ENCODE assay signal across 10 cellular contexts in genomic region chr22:19105867-19106802, GRCh38. TPM values are rescaled to one million over a fixed set of nuclear protein-coding genes. Genes with fewer than 3 reads are reported as not detected.
DNase-seq lines count a peak whose midpoint lies in the region; TF ChIP-seq lines count a peak whose summit lies in the region.
"Had no signal": no experiment of that assay in that cellular context is flagged by ENCODE, and none has a peak within 500 bp of the region (broad histone marks: within the 10 kb centered on the region; RNA-seq: fewer than 3 reads in every experiment).

No MANE protein-coding gene starts in this region.

- H3K27ac ChIP-seq in Karpas-422 (ENCODE audit: low read length) (no peak overlapping the region), mesendoderm (ENCODE audit: low read depth, low read length) (no peak overlapping the region), tibial nerve (no peak overlapping the region), thyroid gland (peak overlapping the region in 1 of 3 donors; percentile 43)

- H3K23ac ChIP-seq in mesendoderm (ENCODE audit: low read length): no peak overlapping the region

- H3K18ac ChIP-seq in mesendoderm (ENCODE audit: low read length): no peak overlapping the region

- TF ChIP-seq EP300 in tibial nerve (IDR thresholded peaks at IDR 0.05): no peak

- peak; percentile 4 for TF ChIP-seq CTCF in AG09319 (IDR thresholded peaks at IDR 0.05; ENCODE audit: low read depth, low read length)
- TF ChIP-seq CTCF in tibial nerve (IDR thresholded peaks at IDR 0.05): no peak
- TF ChIP-seq CTCF in thyroid gland (IDR thresholded peaks at IDR 0.05): peak in 2 of 6 experiments; percentile 20 to 24

- no peak overlapping the region for H3K4me3 ChIP-seq in Karpas-422 (ENCODE audit: low read length)
- H3K4me3 ChIP-seq in mesendoderm (ENCODE audit: low read length): no peak overlapping the region
- no peak overlapping the region for H3K4me3 ChIP-seq in tibial nerve
- no peak overlapping the region for H3K4me3 ChIP-seq in thyroid gland (replicated peaks in 1 of 3)
- H3K4me3 ChIP-seq: smooth muscle cell had no signal

- H3K4ac ChIP-seq in mesendoderm (ENCODE audit: low read depth, low read length): no peak overlapping the region

- no peak overlapping the region for H2AFZ ChIP-seq in Karpas-422 (ENCODE audit: low read length)

- H2BK5ac ChIP-seq in mesendoderm (ENCODE audit: low read length): no peak overlapping the region

- no peak overlapping the region for H3K56ac ChIP-seq in mesendoderm (ENCODE audit: low read length)

- H3K36me3 ChIP-seq in Karpas-422 (ENCODE audit: insufficient read depth, low read length) (no peaks in the 10 kb centered on the region), mesendoderm (ENCODE audit: control insufficient read depth, insufficient read depth, low read length) (no peaks in the 10 kb centered on the region), tibial nerve (peaks cover 0 to 5% (median 0%) of the 10 kb centered on the region in 3 donors), thyroid gland (no peaks in the 10 kb centered on the region)

- H4K8ac ChIP-seq in mesendoderm (ENCODE audit: low read depth, low read length): no peak overlapping the region

- H3K79me2 ChIP-seq in Karpas-422 (ENCODE audit: low read length): peaks cover 93% of the 10 kb centered on the region
- H3K79me2 ChIP-seq in mesendoderm (ENCODE audit: control insufficient read depth, insufficient read depth, low read length): peaks cover 60% of the 10 kb centered on the region

- H3K4me1 ChIP-seq in Karpas-422 (ENCODE audit: low read length): peaks cover 36% of the 10 kb centered on the region
- H3K4me1 ChIP-seq in mesendoderm (ENCODE audit: control insufficient read depth, low read depth, low read length): peaks cover 4% of the 10 kb centered on the region
- peaks cover 0 to 63% (median 34%) of the 10 kb centered on the region in 4 donors for H3K4me1 ChIP-seq in tibial nerve
- H3K4me1 ChIP-seq in thyroid gland: peaks cover 38 to 60% of the 10 kb centered on the region in 2 donors

- no peaks in the 10 kb centered on the region for H3K27me3 ChIP-seq in Karpas-422 (ENCODE audit: low read length)
- no peaks in the 10 kb centered on the region for H3K27me3 ChIP-seq in mesendoderm (ENCODE audit: insufficient read depth, low read length, poor library complexity)
- H3K27me3 ChIP-seq in tibial nerve: no peaks in the 10 kb centered on the region
- no peaks in the 10 kb centered on the region for H3K27me3 ChIP-seq in thyroid gland

- H2BK120ac ChIP-seq in mesendoderm (ENCODE audit: low read depth, low read length): no peak overlapping the region

- peaks cover 41% of the 10 kb centered on the region for H3K79me1 ChIP-seq in mesendoderm (ENCODE audit: low read length)

- no peaks in the 10 kb centered on the region for H3K9me3 ChIP-seq in Karpas-422 (ENCODE audit: low read length)
- no peaks in the 10 kb centered on the region for H3K9me3 ChIP-seq in tibial nerve
- H3K9me3 ChIP-seq in thyroid gland: no peaks in the 10 kb centered on the region

- intact Hi-C loops in thyroid gland (cut with DNase I): no loop called here

- no CpG with 5 or more reads among the region's 18 CpGs for WGBS in mesendoderm (ENCODE audit: extremely low coverage, insufficient coverage, low lambda C conversion rate)
- 67 to 68% methylated on average over 18 of the region's 18 CpGs for WGBS in tibial nerve, 2 donors
- 78 to 83% methylated on average over 18 of the region's 18 CpGs for WGBS in thyroid gland, 2 donors

- TF ChIP-seq POLR2A in tibial nerve (IDR thresholded peaks at IDR 0.05) (no peak), thyroid gland (IDR thresholded peaks at IDR 0.05) (no peak)

- no peak overlapping the region for H4K5ac ChIP-seq in mesendoderm (ENCODE audit: low read length)

- no peak overlapping the region for H2BK15ac ChIP-seq in mesendoderm (replicated peaks; ENCODE audit: low read depth)

- H4K20me1 ChIP-seq in Karpas-422 (ENCODE audit: insufficient read depth, low read depth, low read length): peaks cover 35% of the 10 kb centered on the region; the same call in 1 of the 2 replicates

- H3K4me2 ChIP-seq in Karpas-422 (ENCODE audit: low read depth, low read length, poor library complexity, severe bottlenecking) (no peak overlapping the region), mesendoderm (ENCODE audit: low read length) (no peak overlapping the region)
- H3K4me2 ChIP-seq: smooth muscle cell had no signal

- no peak overlapping the region for H2AK5ac ChIP-seq in mesendoderm (ENCODE audit: low read length)

- no peak for DNase-seq in AG09319 (ENCODE audit: extremely low read depth, low read depth)
- DNase-seq in Karpas-422: peak; percentile 73
- DNase-seq in activated gamma-delta T cell treated with anti-CD3 and anti-CD28 coated beads, Interleukin-2, amount 50 U/mL, for 16 hours (ENCODE audit: low read depth): peak; percentile 14
- peak; percentile 37 for DNase-seq in mesendoderm
- DNase-seq in NCI-H524 treated with DMSO at 0.1 percent for 48 hours (lab: John Stamatoyannopoulos, UW): no peak
- DNase-seq in tibial nerve (ENCODE audit: low spot score in 2 of 2): no peak
- no peak for DNase-seq in thyroid gland
- DNase-seq in NCI-H2081 (lab: John Stamatoyannopoulos, UW): no peak

- no peak overlapping the region for H3K9ac ChIP-seq in Karpas-422 (ENCODE audit: low read length)
- H3K9ac ChIP-seq in mesendoderm (ENCODE audit: low read length): no peak overlapping the region

- no peaks in the 10 kb centered on the region for H3K9me2 ChIP-seq in Karpas-422 (replicated peaks; ENCODE audit: insufficient read depth, low read length)

RNA-seq across cellular contexts. Expression of gene DGCR2, which starts 16.1 kb away (rescaled TPM):
- total RNA-seq in Karpas-422 (2014; rRNA removed; shearing (Covaris generic); ENCODE audit: low replicate concordance): 18.6 and 31.1 TPM in 2 replicates
- polyA plus RNA-seq in mesendoderm (2013, experiment 1 of 2): 33.9 TPM
- polyA plus RNA-seq in mesendoderm (2013, experiment 2 of 2): 32.7 TPM
- total RNA-seq in tibial nerve: 10 to 100 TPM; 57.6 to 68.0 (median 58.9) TPM
- total RNA-seq in thyroid gland: 100 to 1,000 TPM in 1 of 4 donors, 10 to 100 TPM in 3; 49.3 to 106 (median 86.9) TPM

RNA-seq across cellular contexts. Expression of gene TSSK2, which starts 25.0 kb away (rescaled TPM):
- not detected in 2 replicates for total RNA-seq in Karpas-422 (2014; rRNA removed; shearing (Covaris generic); ENCODE audit: low replicate concordance)
- not detected for polyA plus RNA-seq in mesendoderm (2013, experiment 1 of 2)
- not detected for polyA plus RNA-seq in mesendoderm (2013, experiment 2 of 2)
- under 1 TPM in 1 of 4 donors, not detected in 3; 0.30 TPM for total RNA-seq in tibial nerve
- under 1 TPM in 3 of 4 donors, not detected in 1; 0.59 to 0.94 (median 0.78) TPM for total RNA-seq in thyroid gland
- total RNA-seq: smooth muscle cell had no signal
- polyA plus RNA-seq: smooth muscle cell had no signal

RNA-seq across cellular contexts. Expression of gene ESS2, which starts 38.3 kb away (rescaled TPM):
- total RNA-seq in Karpas-422 (2014; rRNA removed; shearing (Covaris generic); ENCODE audit: low replicate concordance): 3.5 and 7.8 TPM in 2 replicates
- 10.7 TPM for polyA plus RNA-seq in mesendoderm (2013, experiment 1 of 2)
- 10.3 TPM for polyA plus RNA-seq in mesendoderm (2013, experiment 2 of 2)
- total RNA-seq in tibial nerve: 10 to 100 TPM; 15.3 to 18.6 (median 16.4) TPM
- total RNA-seq in thyroid gland: 10 to 100 TPM; 12.1 to 17.7 (median 15.0) TPM

RNA-seq across cellular contexts. Expression of gene GSC2, which starts 44.0 kb away (rescaled TPM):
- not detected in 2 replicates for total RNA-seq in Karpas-422 (2014; rRNA removed; shearing (Covaris generic); ENCODE audit: low replicate concordance)
- polyA plus RNA-seq in mesendoderm (2013, experiment 1 of 2): 0.04 TPM
- 0.06 TPM for polyA plus RNA-seq in mesendoderm (2013, experiment 2 of 2)
- total RNA-seq in tibial nerve (not detected), thyroid gland (not detected)
- total RNA-seq: smooth muscle cell had no signal
- polyA plus RNA-seq: adipose tissue, smooth muscle cell had no signal

Comparison
In these comparisons a context has a peak if more than half of its experiments do, and no peak if none do; other contexts are left out.
1. DNase-seq: peak in Karpas-422 (single experiment), activated gamma-delta T cell treated with anti-CD3 and anti-CD28 coated beads, Interleukin-2, amount 50 U/mL, for 16 hours (single experiment) and mesendoderm (single experiment); none in AG09319 (single experiment), NCI-H524 treated with DMSO at 0.1 percent for 48 hours (single experiment), tibial nerve (0 of 2), thyroid gland (0 of 2) and NCI-H2081 (0 of 2).